Comparison of ENCODE assay signal across 1 cellular context in genomic region chr16:57472665-57473060, GRCh38.
TF ChIP-seq lines count a peak whose summit lies in the region.

No MANE protein-coding gene starts in this region.

TF ChIP-seq in GM23338, 12 proteins besides CTCF, POLR2A, EP300 and RAD21:
- TF ChIP-seq ZNF462 (CRISPR knock-in tag; IDR thresholded peaks at IDR 0.05) (no peak), ETS1 (IDR thresholded peaks at IDR 0.05) (no peak), EZH2 (IDR thresholded peaks at IDR 0.05; ENCODE audit: low read depth, unreplicated experiment) (no peak), CREB1 (CRISPR knock-in tag; IDR thresholded peaks at IDR 0.05; ENCODE audit: low read depth) (no peak), ZNF331 (CRISPR knock-in tag; IDR thresholded peaks at IDR 0.05; ENCODE audit: low read depth) (no peak), EZH2phosphoT487 (IDR thresholded peaks at IDR 0.05; ENCODE audit: unreplicated experiment) (no peak)
